ENCODE assay signal across 14 cellular contexts in the genomic region with DNA sequence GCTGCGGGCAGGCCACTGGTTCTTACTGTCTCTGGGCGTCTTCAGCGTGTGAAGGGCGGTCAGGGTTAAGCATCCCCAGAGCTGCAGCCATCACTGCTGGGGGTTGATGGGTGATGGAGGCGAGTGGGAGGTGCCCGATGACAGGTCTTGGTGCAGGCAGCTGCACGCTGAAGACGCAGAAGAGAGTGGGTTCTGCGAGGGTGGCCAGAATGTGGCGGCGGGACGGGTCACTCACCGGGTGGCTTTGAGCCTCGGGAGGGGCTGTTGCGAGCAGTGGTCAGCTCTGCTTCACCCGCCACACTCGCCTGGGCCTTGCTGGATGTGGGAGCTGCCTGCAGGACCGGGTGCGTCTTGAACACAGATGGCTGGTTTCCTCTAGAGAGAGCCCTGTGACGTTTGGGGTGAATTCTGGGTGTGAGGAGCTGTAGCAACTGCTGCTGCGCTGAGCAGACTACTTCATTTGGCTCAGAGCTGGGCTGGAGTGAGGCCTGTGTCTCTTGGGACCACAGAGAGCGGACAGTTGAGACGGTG. TPM values are rescaled to one million over a fixed set of nuclear protein-coding genes. Genes with fewer than 3 reads are reported as not detected.
A peak's percentile ranks its signal among the peaks of the same experiment; 100 is the strongest.
DNase-seq lines count a peak whose midpoint lies in the region; ATAC-seq and TF ChIP-seq lines count a peak whose summit lies in the region.
"Had no signal": no experiment of that assay in that cellular context is flagged by ENCODE, and none has a peak within 500 bp of the region (broad histone marks: within the 10 kb centered on the region; RNA-seq: fewer than 3 reads in every experiment).

No MANE protein-coding gene starts in this region.

- H3K27ac ChIP-seq in BLaER1 (peak overlapping the region; percentile 83), right lobe of liver (no peak overlapping the region)
- H3K27ac ChIP-seq in naive thymus-derived CD4-positive, alpha-beta T cell (ENCODE audit: low read depth, low read length) = peak overlapping the region; percentile 53
- H3K27ac ChIP-seq: epithelial cell of prostate had no signal

- no peak for TF ChIP-seq POLR2A in right lobe of liver (IDR thresholded peaks at IDR 0.05)

- peaks cover 49 to 84% (median 78%) of the 10 kb centered on the region in 7 donors for H3K4me1 Mint-ChIP-seq in naive thymus-derived CD4-positive, alpha-beta T cell

- peaks cover 3% of the 10 kb centered on the region; the same call in 1 of the 2 replicates for H3F3A ChIP-seq in Loucy (ENCODE audit: low read depth)

- 89% methylated on average over 9 of the region's 23 CpGs for WGBS in right lobe of liver (ENCODE audit: insufficient coverage, low coverage, low lambda C conversion rate, missing lambda C conversion rate)

- POLR2A ChIA-PET in naive thymus-derived CD4-positive, alpha-beta T cell (lab: Charles Lee) = interaction anchor here (0.6 to 6.3 kb wide), 8 partner anchors 9 to 86 kb away, joined by 3 to 84 read pairs (median 8); no protein-coding TSS in a partner anchor

- intact Hi-C loops in naive thymus-derived CD4-positive, alpha-beta T cell (cut with micrococcal nuclease) = no loop called here
- intact Hi-C loops in right lobe of liver (cut with DNase I) = no loop called here

- no peaks in the 10 kb centered on the region for H3K27me3 Mint-ChIP-seq in naive thymus-derived CD4-positive, alpha-beta T cell

- H3K36me3 ChIP-seq in BLaER1 (peaks cover 9% of the 10 kb centered on the region; the same call in 1 of the 2 replicates), Loucy (ENCODE audit: insufficient read depth, low read length) (peaks cover 24% of the 10 kb centered on the region; the same call in 1 of the 2 replicates), right lobe of liver (no peaks in the 10 kb centered on the region)
- H3K36me3 ChIP-seq in naive thymus-derived CD4-positive, alpha-beta T cell (ENCODE audit: control insufficient read depth in 2 of 3, insufficient read depth in 3 of 3, low read length in 3 of 3) = peaks cover 0 to under 1% (median 0%) of the 10 kb centered on the region in 3 experiments

- DNase-seq in cardiac fibroblast (ENCODE audit: low read depth in 2 of 2) (peak; percentile 15 to 21), right lobe of liver (no peak), mucosa of gallbladder (ENCODE audit: low spot score) (no peak)
- peak in 3 of 9 donors; percentile 14 to 47 (median 25) for DNase-seq in naive thymus-derived CD4-positive, alpha-beta T cell
- DNase-seq: amygdala, C1 segment of cervical spinal cord, NCI-H2081 treated with DMSO at 0.1 percent for 48 hours, PC-9 had no signal

- H3K27ac Mint-ChIP-seq in naive thymus-derived CD4-positive, alpha-beta T cell = peak overlapping the region; percentile 90 to 100 (median 99)

- H3K9me3 Mint-ChIP-seq in naive thymus-derived CD4-positive, alpha-beta T cell = peaks cover 0 to 2% (median 0%) of the 10 kb centered on the region in 11 donors

- H3K4me1 ChIP-seq in BLaER1 = peaks cover 99% of the 10 kb centered on the region
- H3K4me1 ChIP-seq in Loucy (ENCODE audit: insufficient read depth, low read length, poor library complexity, severe bottlenecking) = peaks cover 87% of the 10 kb centered on the region
- H3K4me1 ChIP-seq in naive thymus-derived CD4-positive, alpha-beta T cell (ENCODE audit: control insufficient read depth in 2 of 2, insufficient read depth in 2 of 2, low read length in 2 of 2) = peaks cover 51% of the 10 kb centered on the region in 2 donors
- H3K4me1 ChIP-seq in right lobe of liver = peaks cover 0 to 13% (median 3%) of the 10 kb centered on the region in 4 donors

- H3K4me2 ChIP-seq in BLaER1 = peak overlapping the region; percentile 100
- H3K4me2 ChIP-seq in Loucy (ENCODE audit: low read depth, low read length, poor library complexity, severe bottlenecking) = peak overlapping the region; percentile 76

- ATAC-seq in naive thymus-derived CD4-positive, alpha-beta T cell = no peak
- ATAC-seq in right lobe of liver (no peak), HG03469 (IDR thresholded peaks at IDR 0.05; ENCODE audit: unreplicated experiment) (no peak), GM21825 (IDR thresholded peaks at IDR 0.05; ENCODE audit: unreplicated experiment) (no peak)

- H3K27me3 ChIP-seq in BLaER1 (no peaks in the 10 kb centered on the region), Loucy (ENCODE audit: insufficient read depth, low read length, poor library complexity, severe bottlenecking) (no peaks in the 10 kb centered on the region), right lobe of liver (no peaks in the 10 kb centered on the region)
- H3K27me3 ChIP-seq in naive thymus-derived CD4-positive, alpha-beta T cell (ENCODE audit: control insufficient read depth in 2 of 2, insufficient read depth in 2 of 2, low read length in 2 of 2) = no peaks in the 10 kb centered on the region

- H3K9me3 ChIP-seq in BLaER1 (no peaks in the 10 kb centered on the region), Loucy (ENCODE audit: insufficient read depth, low read depth, low read length) (no peaks in the 10 kb centered on the region), right lobe of liver (no peaks in the 10 kb centered on the region)
- H3K9me3 ChIP-seq in naive thymus-derived CD4-positive, alpha-beta T cell (ENCODE audit: control insufficient read depth in 2 of 3, low read length in 3 of 3) = no peaks in the 10 kb centered on the region

- H3K4me3 Mint-ChIP-seq in naive thymus-derived CD4-positive, alpha-beta T cell = peak overlapping the region; percentile 61 to 99 (median 86)

- H2AFZ ChIP-seq in Loucy (ENCODE audit: low read length) = no peak overlapping the region
- H2AFZ ChIP-seq: PC-9 had no signal

- H3K4me3 ChIP-seq in BLaER1 = peak overlapping the region; percentile 53
- peak overlapping the region; percentile 57 for H3K4me3 ChIP-seq in Loucy (ENCODE audit: low read length, poor library complexity, severe bottlenecking)
- no peak overlapping the region for H3K4me3 ChIP-seq in cardiac fibroblast (replicated peaks in 1 of 2; ENCODE audit: low read depth in 2 of 2, low read length in 2 of 2)
- H3K4me3 ChIP-seq in naive thymus-derived CD4-positive, alpha-beta T cell (ENCODE audit: low read length) = peak overlapping the region; percentile 28
- no peak overlapping the region for H3K4me3 ChIP-seq in right lobe of liver
- H3K4me3 ChIP-seq: PC-9 had no signal

- CTCF ChIA-PET in naive thymus-derived CD4-positive, alpha-beta T cell (lab: Charles Lee) = interaction anchor here (1.1 to 2.2 kb wide), 5 partner anchors 18 to 102 kb away, joined by 3 to 14 read pairs (median 3); no protein-coding TSS in a partner anchor

- H4K20me1 ChIP-seq in BLaER1 (peaks cover 83% of the 10 kb centered on the region), Loucy (ENCODE audit: insufficient read depth, low read length, poor library complexity, severe bottlenecking) (peaks cover 21% of the 10 kb centered on the region)

- H3K79me2 ChIP-seq in Loucy (ENCODE audit: insufficient read depth, low read length) = peaks cover 87% of the 10 kb centered on the region

- H3K9me2 ChIP-seq in Loucy (replicated peaks; ENCODE audit: low read depth, low read length) = no peaks in the 10 kb centered on the region

- no peak for TF ChIP-seq CTCF in Loucy (conservative IDR thresholded peaks at IDR 0.05; ENCODE audit: low read length)
- TF ChIP-seq CTCF in cardiac fibroblast (IDR thresholded peaks at IDR 0.05; ENCODE audit: low read depth, low read length) = no peak
- TF ChIP-seq CTCF in right lobe of liver (IDR thresholded peaks at IDR 0.05) = no peak

- H3K9ac ChIP-seq in BLaER1 = peak overlapping the region; percentile 73
- H3K9ac ChIP-seq in Loucy (ENCODE audit: low read depth, low read length, poor library complexity, severe bottlenecking) = peak overlapping the region; percentile 67

- H3K36me3 Mint-ChIP-seq in naive thymus-derived CD4-positive, alpha-beta T cell = peaks cover 9 to 36% (median 16%) of the 10 kb centered on the region in 5 donors

RNA-seq across cellular contexts. Expression of gene ZNF750, which starts 44.6 kb away (rescaled TPM):
- total RNA-seq in naive thymus-derived CD4-positive, alpha-beta T cell = not detected
- under 1 TPM in 1 of 2 donors, not detected in 1; 0.13 TPM for polyA plus RNA-seq in naive thymus-derived CD4-positive, alpha-beta T cell
- not detected for total RNA-seq in right lobe of liver
- total RNA-seq in mucosa of gallbladder = not detected
- total RNA-seq: osteocyte had no signal

Comparison
In these comparisons a context has a peak if more than half of its experiments do, and no peak if none do; other contexts are left out.
1. H3K27ac ChIP-seq: peak in BLaER1 (single experiment) and naive thymus-derived CD4-positive, alpha-beta T cell (single experiment); none in right lobe of liver (0 of 3).
2. H3K4me3 ChIP-seq: peak in BLaER1 (single experiment), Loucy (single experiment) and naive thymus-derived CD4-positive, alpha-beta T cell (single experiment); none in cardiac fibroblast (0 of 2) and right lobe of liver (0 of 3).
3. DNase-seq: peak in cardiac fibroblast (2 of 2); none in right lobe of liver (0 of 3) and mucosa of gallbladder (single experiment).